ENCODE assay signal across 8 cellular contexts in genomic region chr18:44679056-44679911, GRCh38. TPM values are rescaled to one million over a fixed set of nuclear protein-coding genes. Genes with fewer than 3 reads are reported as not detected.
DNase-seq lines count a peak whose midpoint lies in the region; ATAC-seq and TF ChIP-seq lines count a peak whose summit lies in the region.

No MANE protein-coding gene starts in this region.

- H3K36me3 ChIP-seq in prostate gland = no peaks in the 10 kb centered on the region
- no peaks in the 10 kb centered on the region for H3K36me3 ChIP-seq in uterus

- under 1% methylated on average over 84 of the region's 102 CpGs for WGBS in prostate gland

- TF ChIP-seq POLR2A in prostate gland (IDR thresholded peaks at IDR 0.05) (peak; percentile 66), uterus (IDR thresholded peaks at IDR 0.05) (peak; percentile 66 to 82)

- no peaks in the 10 kb centered on the region for H3K9me3 ChIP-seq in prostate gland
- H3K9me3 ChIP-seq in uterus = no peaks in the 10 kb centered on the region

- peak overlapping the region; percentile 78 for H3K4me3 ChIP-seq in prostate gland
- H3K4me3 ChIP-seq in uterus = peak overlapping the region; percentile 73 to 77

- DNase-seq in NAMALWA (ENCODE audit: low spot score) = peak; percentile 86
- peak; percentile 44 for DNase-seq in SKM-1 treated with dmso at 0.1 percent for 144 hours (lab: John Stamatoyannopoulos, UW; ENCODE audit: unreplicated experiment)
- peak; percentile 76 for DNase-seq in amniotic epithelial cell (ENCODE audit: low read depth)
- DNase-seq in left ventricle myocardium superior = peak; percentile 92
- DNase-seq in prostate gland (ENCODE audit: low spot score) = peak; percentile 86
- peak; percentile 86 to 90 for DNase-seq in uterus

- H3K27me3 ChIP-seq in prostate gland (replicated peaks; ENCODE audit: insufficient read depth) = no peaks in the 10 kb centered on the region
- H3K27me3 ChIP-seq in uterus = no peaks in the 10 kb centered on the region

- intact Hi-C loops in left ventricle myocardium superior (cut with micrococcal nuclease) (loop anchor here (10.0 kb wide), 2 partner anchors 536 to 544 kb away; no protein-coding TSS in a partner anchor), prostate gland (cut with DNase I) (loop anchor here (2.0 to 10.0 kb wide), 5 partner anchors 284 to 884 kb away; no protein-coding TSS in a partner anchor), uterus (cut with DNase I; ENCODE audit: low total_unique reads) (no loop called here)

- peak; percentile 63 for TF ChIP-seq CTCF in GM12872 (IDR thresholded peaks at IDR 0.05; ENCODE audit: insufficient read depth, low read depth, low read length)
- peak; percentile 65 to 88 (median 72) for TF ChIP-seq CTCF in prostate gland (IDR thresholded peaks at IDR 0.05)
- TF ChIP-seq CTCF in uterus (IDR thresholded peaks at IDR 0.05) = peak; percentile 72 to 84 (median 78)

- H3K27ac ChIP-seq in prostate gland (peak overlapping the region; percentile 98), uterus (peak overlapping the region; percentile 95 to 99)

- H3K4me1 ChIP-seq in prostate gland (replicated peaks) = no peaks in the 10 kb centered on the region
- H3K4me1 ChIP-seq in uterus = peaks cover 0 to 6% of the 10 kb centered on the region in 2 donors

- ATAC-seq in HG02571 (IDR thresholded peaks at IDR 0.05; ENCODE audit: unreplicated experiment) (peak; percentile 86), left ventricle myocardium superior (peak; percentile 97)

RNA-seq across cellular contexts. Expression of gene SETBP1, which starts 1.4 kb away (rescaled TPM):
- total RNA-seq in left ventricle myocardium superior (6.7 TPM), prostate gland (10 to 100 TPM; 28.4 to 45.1 TPM), uterus (10 to 100 TPM; 16.8 to 74.0 (median 36.9) TPM)

Comparison
In these comparisons a context has a peak if more than half of its experiments do, and no peak if none do; other contexts are left out.
1. Peak in every context shown above with its lines: DNase-seq, ATAC-seq, H3K4me3 ChIP-seq and H3K27ac ChIP-seq.